Comparison of ENCODE assay signal across 1 cellular context in the genomic region with DNA sequence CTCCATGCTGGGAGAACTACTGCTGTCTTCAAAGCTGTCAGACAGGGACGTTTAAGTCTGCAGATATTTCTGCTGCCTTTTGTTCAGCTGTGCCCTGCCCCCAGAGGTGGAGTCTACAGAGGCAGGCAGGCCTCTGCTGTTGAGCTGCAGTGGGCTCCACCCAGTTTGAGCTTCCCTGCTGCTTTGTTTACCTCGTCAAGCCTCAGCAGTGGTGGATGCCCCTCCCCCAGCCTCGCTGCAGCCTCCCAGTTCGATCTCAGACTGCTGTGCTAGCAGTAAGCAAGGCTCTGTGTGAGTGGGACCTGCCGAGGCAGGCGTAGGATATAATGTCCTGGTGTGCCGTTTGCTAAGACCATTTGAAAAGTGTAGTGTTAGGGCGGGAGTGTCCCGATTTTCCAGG.
A peak's percentile ranks its signal among the peaks of the same experiment; 100 is the strongest.
TF ChIP-seq lines count a peak whose summit lies in the region.

No MANE protein-coding gene starts in this region.

TF ChIP-seq in HepG2, 621 proteins besides CTCF, POLR2A, EP300 and RAD21:
- TF ChIP-seq, protein P1, sequence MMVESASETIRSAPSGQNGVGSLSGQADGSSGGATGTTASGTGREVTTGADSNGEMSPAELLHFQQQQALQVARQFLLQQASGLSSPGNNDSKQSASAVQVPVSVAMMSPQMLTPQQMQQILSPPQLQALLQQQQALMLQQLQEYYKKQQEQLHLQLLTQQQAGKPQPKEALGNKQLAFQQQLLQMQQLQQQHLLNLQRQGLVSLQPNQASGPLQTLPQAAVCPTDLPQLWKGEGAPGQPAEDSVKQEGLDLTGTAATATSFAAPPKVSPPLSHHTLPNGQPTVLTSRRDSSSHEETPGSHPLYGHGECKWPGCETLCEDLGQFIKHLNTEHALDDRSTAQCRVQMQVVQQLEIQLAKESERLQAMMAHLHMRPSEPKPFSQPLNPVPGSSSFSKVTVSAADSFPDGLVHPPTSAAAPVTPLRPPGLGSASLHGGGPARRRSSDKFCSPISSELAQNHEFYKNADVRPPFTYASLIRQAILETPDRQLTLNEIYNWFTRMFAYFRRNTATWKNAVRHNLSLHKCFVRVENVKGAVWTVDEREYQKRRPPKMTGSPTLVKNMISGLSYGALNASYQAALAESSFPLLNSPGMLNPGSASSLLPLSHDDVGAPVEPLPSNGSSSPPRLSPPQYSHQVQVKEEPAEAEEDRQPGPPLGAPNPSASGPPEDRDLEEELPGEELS (CRISPR knock-in tag; IDR thresholded peaks at IDR 0.05) = peak; percentile 25; the same call in 1 of the 2 replicates
- TF ChIP-seq, protein P2, sequence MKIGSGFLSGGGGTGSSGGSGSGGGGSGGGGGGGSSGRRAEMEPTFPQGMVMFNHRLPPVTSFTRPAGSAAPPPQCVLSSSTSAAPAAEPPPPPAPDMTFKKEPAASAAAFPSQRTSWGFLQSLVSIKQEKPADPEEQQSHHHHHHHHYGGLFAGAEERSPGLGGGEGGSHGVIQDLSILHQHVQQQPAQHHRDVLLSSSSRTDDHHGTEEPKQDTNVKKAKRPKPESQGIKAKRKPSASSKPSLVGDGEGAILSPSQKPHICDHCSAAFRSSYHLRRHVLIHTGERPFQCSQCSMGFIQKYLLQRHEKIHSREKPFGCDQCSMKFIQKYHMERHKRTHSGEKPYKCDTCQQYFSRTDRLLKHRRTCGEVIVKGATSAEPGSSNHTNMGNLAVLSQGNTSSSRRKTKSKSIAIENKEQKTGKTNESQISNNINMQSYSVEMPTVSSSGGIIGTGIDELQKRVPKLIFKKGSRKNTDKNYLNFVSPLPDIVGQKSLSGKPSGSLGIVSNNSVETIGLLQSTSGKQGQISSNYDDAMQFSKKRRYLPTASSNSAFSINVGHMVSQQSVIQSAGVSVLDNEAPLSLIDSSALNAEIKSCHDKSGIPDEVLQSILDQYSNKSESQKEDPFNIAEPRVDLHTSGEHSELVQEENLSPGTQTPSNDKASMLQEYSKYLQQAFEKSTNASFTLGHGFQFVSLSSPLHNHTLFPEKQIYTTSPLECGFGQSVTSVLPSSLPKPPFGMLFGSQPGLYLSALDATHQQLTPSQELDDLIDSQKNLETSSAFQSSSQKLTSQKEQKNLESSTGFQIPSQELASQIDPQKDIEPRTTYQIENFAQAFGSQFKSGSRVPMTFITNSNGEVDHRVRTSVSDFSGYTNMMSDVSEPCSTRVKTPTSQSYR (CRISPR knock-in tag; IDR thresholded peaks at IDR 0.05; ENCODE audit: borderline replicate concordance) = peak; percentile 86
- TF ChIP-seq, protein P3, sequence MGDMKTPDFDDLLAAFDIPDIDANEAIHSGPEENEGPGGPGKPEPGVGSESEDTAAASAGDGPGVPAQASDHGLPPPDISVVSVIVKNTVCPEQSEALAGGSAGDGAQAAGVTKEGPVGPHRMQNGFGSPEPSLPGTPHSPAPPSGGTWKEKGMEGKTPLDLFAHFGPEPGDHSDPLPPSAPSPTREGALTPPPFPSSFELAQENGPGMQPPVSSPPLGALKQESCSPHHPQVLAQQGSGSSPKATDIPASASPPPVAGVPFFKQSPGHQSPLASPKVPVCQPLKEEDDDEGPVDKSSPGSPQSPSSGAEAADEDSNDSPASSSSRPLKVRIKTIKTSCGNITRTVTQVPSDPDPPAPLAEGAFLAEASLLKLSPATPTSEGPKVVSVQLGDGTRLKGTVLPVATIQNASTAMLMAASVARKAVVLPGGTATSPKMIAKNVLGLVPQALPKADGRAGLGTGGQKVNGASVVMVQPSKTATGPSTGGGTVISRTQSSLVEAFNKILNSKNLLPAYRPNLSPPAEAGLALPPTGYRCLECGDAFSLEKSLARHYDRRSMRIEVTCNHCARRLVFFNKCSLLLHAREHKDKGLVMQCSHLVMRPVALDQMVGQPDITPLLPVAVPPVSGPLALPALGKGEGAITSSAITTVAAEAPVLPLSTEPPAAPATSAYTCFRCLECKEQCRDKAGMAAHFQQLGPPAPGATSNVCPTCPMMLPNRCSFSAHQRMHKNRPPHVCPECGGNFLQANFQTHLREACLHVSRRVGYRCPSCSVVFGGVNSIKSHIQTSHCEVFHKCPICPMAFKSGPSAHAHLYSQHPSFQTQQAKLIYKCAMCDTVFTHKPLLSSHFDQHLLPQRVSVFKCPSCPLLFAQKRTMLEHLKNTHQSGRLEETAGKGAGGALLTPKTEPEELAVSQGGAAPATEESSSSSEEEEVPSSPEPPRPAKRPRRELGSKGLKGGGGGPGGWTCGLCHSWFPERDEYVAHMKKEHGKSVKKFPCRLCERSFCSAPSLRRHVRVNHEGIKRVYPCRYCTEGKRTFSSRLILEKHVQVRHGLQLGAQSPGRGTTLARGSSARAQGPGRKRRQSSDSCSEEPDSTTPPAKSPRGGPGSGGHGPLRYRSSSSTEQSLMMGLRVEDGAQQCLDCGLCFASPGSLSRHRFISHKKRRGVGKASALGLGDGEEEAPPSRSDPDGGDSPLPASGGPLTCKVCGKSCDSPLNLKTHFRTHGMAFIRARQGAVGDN (CRISPR knock-in tag; IDR thresholded peaks at IDR 0.05) = peak; percentile 31; the same call in 1 of the 2 replicates
- TF ChIP-seq ERF (CRISPR knock-in tag; IDR thresholded peaks at IDR 0.05) = no peak
- TF ChIP-seq FOXK1 (CRISPR knock-in tag; IDR thresholded peaks at IDR 0.05; ENCODE audit: borderline replicate concordance, low read depth) = peak; percentile 67; the same call in 1 of the 2 replicates
- TF ChIP-seq ZNF333 (CRISPR knock-in tag; IDR thresholded peaks at IDR 0.05; ENCODE audit: borderline replicate concordance) = no peak
- 0 out of 2 replicates have a peak, but pooled peaks have one; percentile 26 for TF ChIP-seq FOXO1 (CRISPR knock-in tag; IDR thresholded peaks at IDR 0.05)
- TF ChIP-seq TBP (CRISPR knock-in tag; IDR thresholded peaks at IDR 0.05) = no peak
- TF ChIP-seq ZNF3 (CRISPR knock-in tag; IDR thresholded peaks at IDR 0.05) = no peak
- TF ChIP-seq FOXA1 (IDR thresholded peaks at IDR 0.05) = no peak
- TF ChIP-seq FOXA1 (CRISPR knock-in tag; IDR thresholded peaks at IDR 0.05) = peak; percentile 50
- peak; percentile 44; the same call in 1 of the 2 replicates for TF ChIP-seq FOXA3 (CRISPR knock-in tag; IDR thresholded peaks at IDR 0.05)
- TF ChIP-seq ZNF292 (CRISPR knock-in tag; IDR thresholded peaks at IDR 0.05; ENCODE audit: borderline replicate concordance, low read depth) = 0 out of 2 replicates have a peak, but pooled peaks have one; percentile 22
- TF ChIP-seq ZNF296 (CRISPR knock-in tag; conservative IDR thresholded peaks at IDR 0.05) = no peak
- TF ChIP-seq SIX4 (CRISPR knock-in tag; IDR thresholded peaks at IDR 0.05) = no peak
- no peak for TF ChIP-seq NFE2L2 (IDR thresholded peaks at IDR 0.05; ENCODE audit: low read length)
TF ChIP-seq in HepG2: peak in this region for 8.
